Comparison of ENCODE assay signal across 1 cellular context in the genomic region with DNA sequence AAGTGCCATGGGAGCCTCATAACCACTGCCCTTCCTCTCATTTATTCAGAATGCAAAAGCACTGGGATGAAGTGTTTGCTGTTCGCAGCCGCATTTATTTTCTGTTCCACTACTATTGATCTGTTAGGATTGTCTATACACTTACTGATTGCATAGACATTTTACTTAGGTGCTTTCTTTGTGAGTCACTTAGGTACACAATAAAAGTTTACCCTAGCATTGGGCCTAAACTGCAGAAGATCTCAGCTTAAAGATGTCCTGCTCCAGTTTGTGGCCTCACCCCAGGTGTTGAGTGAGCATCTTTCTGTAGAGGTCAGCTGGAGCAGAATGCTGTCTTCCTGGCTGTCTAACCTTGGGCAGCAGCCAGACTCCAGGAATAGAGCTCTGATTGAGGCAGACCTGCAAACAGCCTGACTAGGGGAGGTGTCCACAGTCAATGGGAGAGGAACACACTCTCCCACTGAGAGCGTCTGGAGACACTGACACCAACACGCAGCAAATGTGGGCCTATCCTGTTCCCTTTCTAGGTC.
A peak's percentile ranks its signal among the peaks of the same experiment; 100 is the strongest.
TF ChIP-seq lines count a peak whose summit lies in the region.

No MANE protein-coding gene starts in this region.

TF ChIP-seq in HepG2, 621 proteins besides CTCF, POLR2A, EP300 and RAD21 (continued from another document and continues in another):
- TF ChIP-seq ZBTB40 (IDR thresholded peaks at IDR 0.05), result no peak
- no peak; the same call in 1 of the 2 replicates for TF ChIP-seq ZBTB40 (CRISPR knock-in tag; IDR thresholded peaks at IDR 0.05)
- peak; percentile 55; the same call in 1 of the 2 replicates for TF ChIP-seq ETV5 (CRISPR knock-in tag; IDR thresholded peaks at IDR 0.05; ENCODE audit: borderline replicate concordance)
- no peak for TF ChIP-seq ZSCAN20 (CRISPR knock-in tag; IDR thresholded peaks at IDR 0.05; ENCODE audit: borderline replicate concordance)
- no peak for TF ChIP-seq E2F1 (CRISPR knock-in tag; IDR thresholded peaks at IDR 0.05)
- no peak for TF ChIP-seq ZNF296 (CRISPR knock-in tag; conservative IDR thresholded peaks at IDR 0.05)
- no peak for TF ChIP-seq PHF20 (CRISPR knock-in tag; IDR thresholded peaks at IDR 0.05)
- TF ChIP-seq, protein P1, sequence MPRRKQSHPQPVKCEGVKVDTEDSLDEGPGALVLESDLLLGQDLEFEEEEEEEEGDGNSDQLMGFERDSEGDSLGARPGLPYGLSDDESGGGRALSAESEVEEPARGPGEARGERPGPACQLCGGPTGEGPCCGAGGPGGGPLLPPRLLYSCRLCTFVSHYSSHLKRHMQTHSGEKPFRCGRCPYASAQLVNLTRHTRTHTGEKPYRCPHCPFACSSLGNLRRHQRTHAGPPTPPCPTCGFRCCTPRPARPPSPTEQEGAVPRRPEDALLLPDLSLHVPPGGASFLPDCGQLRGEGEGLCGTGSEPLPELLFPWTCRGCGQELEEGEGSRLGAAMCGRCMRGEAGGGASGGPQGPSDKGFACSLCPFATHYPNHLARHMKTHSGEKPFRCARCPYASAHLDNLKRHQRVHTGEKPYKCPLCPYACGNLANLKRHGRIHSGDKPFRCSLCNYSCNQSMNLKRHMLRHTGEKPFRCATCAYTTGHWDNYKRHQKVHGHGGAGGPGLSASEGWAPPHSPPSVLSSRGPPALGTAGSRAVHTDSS (CRISPR knock-in tag; conservative IDR thresholded peaks at IDR 0.05), result no peak
- TF ChIP-seq ZNF674 (CRISPR knock-in tag; IDR thresholded peaks at IDR 0.05; ENCODE audit: low read depth), result no peak
- TF ChIP-seq SMARCC2 (IDR thresholded peaks at IDR 0.05), result peak; percentile 76; the same call in 1 of the 2 replicates
- TF ChIP-seq, protein P2, sequence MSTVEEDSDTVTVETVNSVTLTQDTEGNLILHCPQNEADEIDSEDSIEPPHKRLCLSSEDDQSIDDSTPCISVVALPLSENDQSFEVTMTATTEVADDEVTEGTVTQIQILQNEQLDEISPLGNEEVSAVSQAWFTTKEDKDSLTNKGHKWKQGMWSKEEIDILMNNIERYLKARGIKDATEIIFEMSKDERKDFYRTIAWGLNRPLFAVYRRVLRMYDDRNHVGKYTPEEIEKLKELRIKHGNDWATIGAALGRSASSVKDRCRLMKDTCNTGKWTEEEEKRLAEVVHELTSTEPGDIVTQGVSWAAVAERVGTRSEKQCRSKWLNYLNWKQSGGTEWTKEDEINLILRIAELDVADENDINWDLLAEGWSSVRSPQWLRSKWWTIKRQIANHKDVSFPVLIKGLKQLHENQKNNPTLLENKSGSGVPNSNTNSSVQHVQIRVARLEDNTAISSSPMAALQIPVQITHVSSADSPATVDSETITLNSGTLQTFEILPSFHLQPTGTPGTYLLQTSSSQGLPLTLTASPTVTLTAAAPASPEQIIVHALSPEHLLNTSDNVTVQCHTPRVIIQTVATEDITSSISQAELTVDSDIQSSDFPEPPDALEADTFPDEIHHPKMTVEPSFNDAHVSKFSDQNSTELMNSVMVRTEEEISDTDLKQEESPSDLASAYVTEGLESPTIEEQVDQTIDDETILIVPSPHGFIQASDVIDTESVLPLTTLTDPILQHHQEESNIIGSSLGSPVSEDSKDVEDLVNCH (CRISPR knock-in tag; IDR thresholded peaks at IDR 0.05), result no peak
- TF ChIP-seq, protein P3, sequence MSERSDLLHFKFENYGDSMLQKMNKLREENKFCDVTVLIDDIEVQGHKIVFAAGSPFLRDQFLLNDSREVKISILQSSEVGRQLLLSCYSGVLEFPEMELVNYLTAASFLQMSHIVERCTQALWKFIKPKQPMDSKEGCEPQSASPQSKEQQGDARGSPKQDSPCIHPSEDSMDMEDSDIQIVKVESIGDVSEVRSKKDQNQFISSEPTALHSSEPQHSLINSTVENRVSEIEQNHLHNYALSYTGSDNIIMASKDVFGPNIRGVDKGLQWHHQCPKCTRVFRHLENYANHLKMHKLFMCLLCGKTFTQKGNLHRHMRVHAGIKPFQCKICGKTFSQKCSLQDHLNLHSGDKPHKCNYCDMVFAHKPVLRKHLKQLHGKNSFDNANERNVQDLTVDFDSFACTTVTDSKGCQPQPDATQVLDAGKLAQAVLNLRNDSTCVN (CRISPR knock-in tag; IDR thresholded peaks at IDR 0.05; ENCODE audit: borderline replicate concordance), result no peak
- no peak for TF ChIP-seq ZC3H13 (CRISPR knock-in tag; IDR thresholded peaks at IDR 0.05)
- no peak for TF ChIP-seq ELK4 (CRISPR knock-in tag; IDR thresholded peaks at IDR 0.05; ENCODE audit: borderline replicate concordance)
- TF ChIP-seq ATF7 (IDR thresholded peaks at IDR 0.05), result peak; percentile 36
- TF ChIP-seq ATF7 (CRISPR knock-in tag; IDR thresholded peaks at IDR 0.05), result no peak
- no peak for TF ChIP-seq ZNF644 (CRISPR knock-in tag; IDR thresholded peaks at IDR 0.05; ENCODE audit: low read depth)
- TF ChIP-seq, protein P4, sequence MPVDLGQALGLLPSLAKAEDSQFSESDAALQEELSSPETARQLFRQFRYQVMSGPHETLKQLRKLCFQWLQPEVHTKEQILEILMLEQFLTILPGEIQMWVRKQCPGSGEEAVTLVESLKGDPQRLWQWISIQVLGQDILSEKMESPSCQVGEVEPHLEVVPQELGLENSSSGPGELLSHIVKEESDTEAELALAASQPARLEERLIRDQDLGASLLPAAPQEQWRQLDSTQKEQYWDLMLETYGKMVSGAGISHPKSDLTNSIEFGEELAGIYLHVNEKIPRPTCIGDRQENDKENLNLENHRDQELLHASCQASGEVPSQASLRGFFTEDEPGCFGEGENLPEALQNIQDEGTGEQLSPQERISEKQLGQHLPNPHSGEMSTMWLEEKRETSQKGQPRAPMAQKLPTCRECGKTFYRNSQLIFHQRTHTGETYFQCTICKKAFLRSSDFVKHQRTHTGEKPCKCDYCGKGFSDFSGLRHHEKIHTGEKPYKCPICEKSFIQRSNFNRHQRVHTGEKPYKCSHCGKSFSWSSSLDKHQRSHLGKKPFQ (CRISPR knock-in tag; IDR thresholded peaks at IDR 0.05; ENCODE audit: insufficient replicate concordance), result no peak
- TF ChIP-seq HHEX (CRISPR knock-in tag; IDR thresholded peaks at IDR 0.05), result peak; percentile 87
- TF ChIP-seq ZMAT3 (CRISPR knock-in tag; conservative IDR thresholded peaks at IDR 0.05), result no peak
- TF ChIP-seq TBP (CRISPR knock-in tag; IDR thresholded peaks at IDR 0.05), result no peak
- TF ChIP-seq HINFP (CRISPR knock-in tag; IDR thresholded peaks at IDR 0.05; ENCODE audit: low read depth), result no peak
- TF ChIP-seq ZNF724P (CRISPR knock-in tag; IDR thresholded peaks at IDR 0.05; ENCODE audit: borderline replicate concordance), result no peak
- 0 out of 2 replicates have a peak, but pooled peaks have one; percentile 26 for TF ChIP-seq SALL2 (CRISPR knock-in tag; IDR thresholded peaks at IDR 0.05)
- 0 out of 2 replicates have a peak, but pooled peaks have one; percentile 60 for TF ChIP-seq ZNF772 (CRISPR knock-in tag; IDR thresholded peaks at IDR 0.05)
- no peak for TF ChIP-seq RARG (CRISPR knock-in tag; IDR thresholded peaks at IDR 0.05; ENCODE audit: low read depth)
- no peak for TF ChIP-seq ZSCAN12 (CRISPR knock-in tag; IDR thresholded peaks at IDR 0.05)
- no peak for TF ChIP-seq PLSCR1 (CRISPR knock-in tag; IDR thresholded peaks at IDR 0.05; ENCODE audit: borderline replicate concordance)
- TF ChIP-seq ZNF44 (CRISPR knock-in tag; IDR thresholded peaks at IDR 0.05), result no peak
- TF ChIP-seq, protein P5, sequence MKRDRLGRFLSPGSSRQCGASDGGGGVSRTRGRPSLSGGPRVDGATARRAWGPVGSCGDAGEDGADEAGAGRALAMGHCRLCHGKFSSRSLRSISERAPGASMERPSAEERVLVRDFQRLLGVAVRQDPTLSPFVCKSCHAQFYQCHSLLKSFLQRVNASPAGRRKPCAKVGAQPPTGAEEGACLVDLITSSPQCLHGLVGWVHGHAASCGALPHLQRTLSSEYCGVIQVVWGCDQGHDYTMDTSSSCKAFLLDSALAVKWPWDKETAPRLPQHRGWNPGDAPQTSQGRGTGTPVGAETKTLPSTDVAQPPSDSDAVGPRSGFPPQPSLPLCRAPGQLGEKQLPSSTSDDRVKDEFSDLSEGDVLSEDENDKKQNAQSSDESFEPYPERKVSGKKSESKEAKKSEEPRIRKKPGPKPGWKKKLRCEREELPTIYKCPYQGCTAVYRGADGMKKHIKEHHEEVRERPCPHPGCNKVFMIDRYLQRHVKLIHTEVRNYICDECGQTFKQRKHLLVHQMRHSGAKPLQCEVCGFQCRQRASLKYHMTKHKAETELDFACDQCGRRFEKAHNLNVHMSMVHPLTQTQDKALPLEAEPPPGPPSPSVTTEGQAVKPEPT (CRISPR knock-in tag; IDR thresholded peaks at IDR 0.05; ENCODE audit: low read depth), result no peak
- TF ChIP-seq YEATS2 (CRISPR knock-in tag; IDR thresholded peaks at IDR 0.05; ENCODE audit: borderline replicate concordance), result peak; percentile 61; the same call in 1 of the 2 replicates
- TF ChIP-seq MAFG (CRISPR knock-in tag; IDR thresholded peaks at IDR 0.05), result no peak
